10 cellular contexts compared by ENCODE assay signal in the genomic region with DNA sequence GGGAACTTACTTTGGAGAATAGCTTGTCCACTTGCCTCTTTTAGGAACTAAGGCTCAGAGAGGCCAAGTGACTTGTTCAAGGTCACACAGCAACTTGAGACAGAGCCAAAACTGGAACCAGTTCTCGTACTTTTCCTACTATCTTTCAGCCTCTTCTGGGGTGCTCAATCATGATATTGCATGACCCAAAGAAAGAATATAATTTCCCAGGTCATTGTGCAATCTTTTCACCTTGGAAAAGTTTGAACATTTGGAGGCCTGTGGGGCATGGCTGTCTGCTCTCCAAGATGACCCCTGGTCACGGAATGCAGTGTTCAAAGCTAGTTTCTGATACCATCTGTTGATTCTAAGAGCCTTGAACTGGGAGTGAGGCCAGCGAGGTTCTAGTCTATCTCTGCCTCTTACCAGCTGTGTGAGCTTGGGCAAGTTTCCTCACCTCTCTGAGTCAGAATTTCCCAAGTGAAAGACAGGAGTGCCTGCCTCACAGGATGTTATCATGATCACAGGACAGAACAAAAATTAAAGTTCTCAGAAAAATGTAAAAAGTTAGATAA.
DNase-seq lines count a peak whose midpoint lies in the region; ATAC-seq and TF ChIP-seq lines count a peak whose summit lies in the region.
"Had no signal": no experiment of that assay in that cellular context is flagged by ENCODE, and none has a peak within 500 bp of the region (broad histone marks: within the 10 kb centered on the region; RNA-seq: fewer than 3 reads in every experiment).

No MANE protein-coding gene starts in this region.

- DNase-seq in activated CD4-positive, alpha-beta T cell treated with anti-CD3 and anti-CD28 coated beads for 48 hours, result peak; percentile 26
- no peak for DNase-seq in activated CD4-positive, alpha-beta T cell treated with anti-CD3 and anti-CD28 coated beads for 1 hour
- DNase-seq in WERI-Rb-1, result no peak
- DNase-seq in fibroblast of the conjunctiva (ENCODE audit: low read depth), result peak; percentile 30
- no peak for DNase-seq in stimulated activated naive CD8-positive, alpha-beta T cell treated with anti-CD3 and anti-CD28 coated beads, Interleukin-15, amount 100 ng/mL, for 72 hours
- no peak for DNase-seq in H7
- no peak for DNase-seq in ACHN
- DNase-seq: aorta, NCI-H2107 had no signal

- ATAC-seq in stimulated activated naive CD8-positive, alpha-beta T cell treated with anti-CD3 and anti-CD28 coated beads, Interleukin-15, amount 100 ng/mL, for 72 hours, result peak; percentile 60
- ATAC-seq in HG03565 (IDR thresholded peaks at IDR 0.05; ENCODE audit: unreplicated experiment), result no peak

- H3K27me3 ChIP-seq in WERI-Rb-1 (ENCODE audit: insufficient read depth, low read depth, severe bottlenecking), result no peaks in the 10 kb centered on the region
- no peaks in the 10 kb centered on the region for H3K27me3 ChIP-seq in H7 (ENCODE audit: control insufficient read depth, insufficient read depth, low read length)

- H3K27me3 Mint-ChIP-seq in stimulated activated naive CD8-positive, alpha-beta T cell treated with anti-CD3 and anti-CD28 coated beads, Interleukin-15, amount 100 ng/mL, for 72 hours, result peaks cover 53% of the 10 kb centered on the region

- no peaks in the 10 kb centered on the region for H3K36me3 ChIP-seq in WERI-Rb-1
- no peaks in the 10 kb centered on the region for H3K36me3 ChIP-seq in H7 (replicated peaks; ENCODE audit: control insufficient read depth, insufficient read depth, low read length)

- no peak for TF ChIP-seq CTCF in WERI-Rb-1 (IDR thresholded peaks at IDR 0.05; ENCODE audit: low read depth, low read length)

- no peak overlapping the region for H3K27ac Mint-ChIP-seq in stimulated activated naive CD8-positive, alpha-beta T cell treated with anti-CD3 and anti-CD28 coated beads, Interleukin-15, amount 100 ng/mL, for 72 hours

- peaks cover 50% of the 10 kb centered on the region for H3K4me1 Mint-ChIP-seq in stimulated activated naive CD8-positive, alpha-beta T cell treated with anti-CD3 and anti-CD28 coated beads, Interleukin-15, amount 100 ng/mL, for 72 hours

- no peaks in the 10 kb centered on the region for H3K9me3 ChIP-seq in WERI-Rb-1 (ENCODE audit: severe bottlenecking)

- H3K4me3 ChIP-seq in WERI-Rb-1 (ENCODE audit: low read depth, low read length) (no peak overlapping the region), H7 (ENCODE audit: insufficient read depth, low read depth, low read length) (no peak overlapping the region)

- peak overlapping the region; percentile 89 for H3K27ac ChIP-seq in WERI-Rb-1

- peak overlapping the region in 1 of 2 donors; percentile 5 for H3K4me3 Mint-ChIP-seq in stimulated activated naive CD8-positive, alpha-beta T cell treated with anti-CD3 and anti-CD28 coated beads, Interleukin-15, amount 100 ng/mL, for 72 hours

- no peaks in the 10 kb centered on the region for H3K9me3 Mint-ChIP-seq in stimulated activated naive CD8-positive, alpha-beta T cell treated with anti-CD3 and anti-CD28 coated beads, Interleukin-15, amount 100 ng/mL, for 72 hours

- in situ Hi-C loops in ACHN (cut with HindIII; ENCODE audit: low pct_ligation_motif_present, low pct_unique_long_range_greater_than_20kb, low sequenced_read_pairs), result loop anchor here (25.0 kb wide), 1 partner anchor 179 kb away; a partner anchor contains a TSS

Comparison
In these comparisons a context has a peak if more than half of its experiments do, and no peak if none do; other contexts are left out.
1. DNase-seq: peak in activated CD4-positive, alpha-beta T cell treated with anti-CD3 and anti-CD28 coated beads for 48 hours (single experiment) and fibroblast of the conjunctiva (single experiment); none in activated CD4-positive, alpha-beta T cell treated with anti-CD3 and anti-CD28 coated beads for 1 hour (single experiment), WERI-Rb-1 (single experiment), stimulated activated naive CD8-positive, alpha-beta T cell treated with anti-CD3 and anti-CD28 coated beads, Interleukin-15, amount 100 ng/mL, for 72 hours (0 of 2), H7 (single experiment) and ACHN (single experiment).